ENCODE assay signal across 18 cellular contexts in genomic region chr2:23639406-23639982, GRCh38.
DNase-seq lines count a peak whose midpoint lies in the region; ATAC-seq lines count a peak whose summit lies in the region.
"Had no signal": no experiment of that assay in that cellular context is flagged by ENCODE, and none has a peak within 500 bp of the region (broad histone marks: within the 10 kb centered on the region; RNA-seq: fewer than 3 reads in every experiment).

No MANE protein-coding gene starts in this region.

- intact Hi-C loops in activated CD4-positive, alpha-beta T cell treated with anti-CD3 and anti-CD28 coated beads, Interleukin-2, amount 10 ng/mL, durations not matched to agents 24 days and 14 days (cut with micrococcal nuclease): no loop called here

- H3K18ac ChIP-seq in neuronal stem cell (ENCODE audit: low read length): no peak overlapping the region

- peak; percentile 75 for ATAC-seq in activated T-helper 17 cell treated with anti-CD3 and anti-CD28 coated beads, Interleukin-2, amount 50 U/mL, for 72 hours (replicated peaks)
- ATAC-seq in HG03342 (IDR thresholded peaks at IDR 0.05; ENCODE audit: unreplicated experiment): no peak
- ATAC-seq: HCT116, PC-3 had no signal

- H3K36me3 ChIP-seq in neuronal stem cell (replicated peaks in 1 of 2; ENCODE audit: control insufficient read depth in 2 of 2, insufficient read depth in 2 of 2, low read length in 2 of 2): peaks cover 0 to 4% of the 10 kb centered on the region in 2 donors

- peaks cover 3 to 10% of the 10 kb centered on the region in 2 donors for H3K9me3 ChIP-seq in neuronal stem cell (replicated peaks in 1 of 2; ENCODE audit: control insufficient read depth in 2 of 2, insufficient read depth in 1 of 2, low read depth in 1 of 2, low read length in 2 of 2)

- no peaks in the 10 kb centered on the region for H3K79me1 ChIP-seq in neuronal stem cell (ENCODE audit: low read depth, low read length)

- no peak overlapping the region for H3K23ac ChIP-seq in neuronal stem cell (ENCODE audit: low read depth, low read length, poor library complexity)

- no peak overlapping the region for H3K4me3 ChIP-seq in neuronal stem cell (ENCODE audit: low read length in 2 of 2)

- H3K4ac ChIP-seq in neuronal stem cell (ENCODE audit: low read length): no peak overlapping the region

- H2BK5ac ChIP-seq in neuronal stem cell (ENCODE audit: low read length): no peak overlapping the region

- no peak overlapping the region for H3K9ac ChIP-seq in neuronal stem cell (ENCODE audit: low read depth, low read length, poor library complexity)

- H2AK5ac ChIP-seq in neuronal stem cell (ENCODE audit: low read depth, low read length): no peak overlapping the region

- H3K4me2 ChIP-seq in neuronal stem cell (ENCODE audit: insufficient read depth, low read length, poor library complexity, severe bottlenecking): no peak overlapping the region

- H3K9me3 Mint-ChIP-seq in activated CD4-positive, alpha-beta T cell treated with anti-CD3 and anti-CD28 coated beads, Interleukin-2, amount 10 ng/mL, durations not matched to agents 24 days and 14 days: no peaks in the 10 kb centered on the region
- no peaks in the 10 kb centered on the region for H3K9me3 Mint-ChIP-seq in activated T-helper 17 cell treated with anti-CD3 and anti-CD28 coated beads, Interleukin-2, amount 50 U/mL, for 72 hours

- no peak overlapping the region for H2AFZ ChIP-seq in neuronal stem cell (ENCODE audit: low read length)

- peaks cover 2% of the 10 kb centered on the region for H3K36me3 Mint-ChIP-seq in activated CD4-positive, alpha-beta T cell treated with anti-CD3 and anti-CD28 coated beads, Interleukin-2, amount 10 ng/mL, durations not matched to agents 24 days and 14 days (ENCODE audit: low read depth)
- H3K36me3 Mint-ChIP-seq in activated T-helper 17 cell treated with anti-CD3 and anti-CD28 coated beads, Interleukin-2, amount 50 U/mL, for 72 hours (ENCODE audit: low read depth): no peaks in the 10 kb centered on the region
- H3K36me3 Mint-ChIP-seq: CD14-positive monocyte had no signal

- H3K4me1 ChIP-seq in neuronal stem cell (ENCODE audit: control insufficient read depth in 2 of 2, insufficient read depth in 1 of 2, low read depth in 1 of 2, low read length in 2 of 2): peaks cover 13 to 18% of the 10 kb centered on the region in 2 donors

- no peak overlapping the region for H4K91ac ChIP-seq in neuronal stem cell (ENCODE audit: low read depth, low read length, poor library complexity)

- no CpG with 5 or more reads among the region's 6 CpGs for WGBS in neuronal stem cell (ENCODE audit: extremely low coverage in 2 of 2, insufficient read length in 2 of 2, insufficient replicate concordance in 1 of 2), 2 donors

- peaks cover 2% of the 10 kb centered on the region for H3K4me1 Mint-ChIP-seq in activated CD4-positive, alpha-beta T cell treated with anti-CD3 and anti-CD28 coated beads, Interleukin-2, amount 10 ng/mL, durations not matched to agents 24 days and 14 days
- no peaks in the 10 kb centered on the region for H3K4me1 Mint-ChIP-seq in activated T-helper 17 cell treated with anti-CD3 and anti-CD28 coated beads, Interleukin-2, amount 50 U/mL, for 72 hours
- H3K4me1 Mint-ChIP-seq: CD14-positive monocyte had no signal

- peak; percentile 15 for DNase-seq in activated CD4-positive, alpha-beta T cell treated with anti-CD3 and anti-CD28 coated beads for 48 hours
- DNase-seq in activated CD4-positive, alpha-beta T cell treated with anti-CD3 and anti-CD28 coated beads, Interleukin-2, amount 10 ng/mL, durations not matched to agents 24 days and 14 days: no peak
- peak; percentile 11 for DNase-seq in stimulated activated CD4-positive, alpha-beta T cell treated with anti-CD3 and anti-CD28 coated beads, Interleukin-1b, Interleukin-23, amount 100 ng/mL, for 48 hours
- DNase-seq in stimulated activated CD4-positive, alpha-beta T cell treated with anti-CD3 and anti-CD28 coated beads, Interleukin-2, amount 100 ng/mL, for 48 hours: no peak
- DNase-seq in neuronal stem cell (ENCODE audit: low spot score) (no peak), NCI-H510A (lab: John Stamatoyannopoulos, UW) (no peak)
- DNase-seq: 8988T, DMS79 treated with DMSO at 0.1 percent for 48 hours, NCI-H1105, NCI-H2081 treated with DMSO at 0.1 percent for 48 hours, NCI-H748 treated with DMSO at 0.1 percent for 48 hours, PC-3, RPMI8226, SIG-M5 had no signal

- no peak overlapping the region for H3K4me3 Mint-ChIP-seq in activated CD4-positive, alpha-beta T cell treated with anti-CD3 and anti-CD28 coated beads, Interleukin-2, amount 10 ng/mL, durations not matched to agents 24 days and 14 days
- H3K4me3 Mint-ChIP-seq in activated T-helper 17 cell treated with anti-CD3 and anti-CD28 coated beads, Interleukin-2, amount 50 U/mL, for 72 hours: no peak overlapping the region
- H3K4me3 Mint-ChIP-seq: CD14-positive monocyte had no signal

- no peak overlapping the region for H2BK15ac ChIP-seq in neuronal stem cell (ENCODE audit: low read length)

- H3K27me3 ChIP-seq in neuronal stem cell (ENCODE audit: control insufficient read depth in 3 of 3, insufficient read depth in 3 of 3, low read depth in 1 of 3, low read length in 3 of 3): no peaks in the 10 kb centered on the region

- H3K27ac ChIP-seq in neuronal stem cell (replicated peaks; ENCODE audit: low read length): no peak overlapping the region

- H3K27ac Mint-ChIP-seq in activated CD4-positive, alpha-beta T cell treated with anti-CD3 and anti-CD28 coated beads, Interleukin-2, amount 10 ng/mL, durations not matched to agents 24 days and 14 days: no peak overlapping the region
- H3K27ac Mint-ChIP-seq in activated T-helper 17 cell treated with anti-CD3 and anti-CD28 coated beads, Interleukin-2, amount 50 U/mL, for 72 hours: no peak overlapping the region
- H3K27ac Mint-ChIP-seq: CD14-positive monocyte had no signal

- H3K27me3 Mint-ChIP-seq in activated CD4-positive, alpha-beta T cell treated with anti-CD3 and anti-CD28 coated beads, Interleukin-2, amount 10 ng/mL, durations not matched to agents 24 days and 14 days: no peaks in the 10 kb centered on the region
- no peaks in the 10 kb centered on the region for H3K27me3 Mint-ChIP-seq in activated T-helper 17 cell treated with anti-CD3 and anti-CD28 coated beads, Interleukin-2, amount 50 U/mL, for 72 hours

- H3K14ac ChIP-seq in neuronal stem cell (ENCODE audit: low read length): no peak overlapping the region

- H2BK120ac ChIP-seq in neuronal stem cell (ENCODE audit: low read depth, low read length): no peak overlapping the region

- H4K8ac ChIP-seq in neuronal stem cell (ENCODE audit: low read depth, low read length): no peak overlapping the region

- no peak overlapping the region for H2BK12ac ChIP-seq in neuronal stem cell (ENCODE audit: low read length)

Comparison
In these comparisons a context has a peak if more than half of its experiments do, and no peak if none do; other contexts are left out.
1. DNase-seq: peak in activated CD4-positive, alpha-beta T cell treated with anti-CD3 and anti-CD28 coated beads for 48 hours (single experiment) and stimulated activated CD4-positive, alpha-beta T cell treated with anti-CD3 and anti-CD28 coated beads, Interleukin-1b, Interleukin-23, amount 100 ng/mL, for 48 hours (single experiment); none in activated CD4-positive, alpha-beta T cell treated with anti-CD3 and anti-CD28 coated beads, Interleukin-2, amount 10 ng/mL, durations not matched to agents 24 days and 14 days (single experiment), stimulated activated CD4-positive, alpha-beta T cell treated with anti-CD3 and anti-CD28 coated beads, Interleukin-2, amount 100 ng/mL, for 48 hours (0 of 2), neuronal stem cell (single experiment) and NCI-H510A (single experiment).